10 cellular contexts compared by ENCODE assay signal in the genomic region with DNA sequence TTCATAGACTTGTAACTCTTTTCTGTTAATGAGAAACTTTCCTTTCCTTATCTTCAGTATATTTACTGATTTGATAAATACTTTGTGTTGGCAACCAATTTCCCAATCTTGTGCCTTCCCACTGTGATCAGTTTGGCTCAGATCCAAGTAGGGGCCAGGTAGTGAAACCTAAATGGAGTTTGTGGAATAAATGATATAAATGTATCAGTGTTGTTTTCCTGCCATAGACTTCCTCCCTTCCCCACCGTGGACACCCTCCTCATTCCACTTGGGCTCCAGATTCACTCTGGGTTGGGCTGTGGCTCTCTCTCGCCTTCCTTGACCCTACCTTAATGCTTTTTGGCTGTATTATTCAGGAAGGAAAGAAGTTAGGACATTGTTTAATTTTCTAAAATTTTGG. TPM values are rescaled to one million over a fixed set of nuclear protein-coding genes. Genes with fewer than 3 reads are reported as not detected.
A peak's percentile ranks its signal among the peaks of the same experiment; 100 is the strongest.
DNase-seq lines count a peak whose midpoint lies in the region; ATAC-seq and TF ChIP-seq lines count a peak whose summit lies in the region.
"Had no signal": no experiment of that assay in that cellular context is flagged by ENCODE, and none has a peak within 500 bp of the region (broad histone marks: within the 10 kb centered on the region; RNA-seq: fewer than 3 reads in every experiment).

No MANE protein-coding gene starts in this region.

- H3K4me3 Mint-ChIP-seq in effector memory CD8-positive, alpha-beta T cell: peak overlapping the region; percentile 2 to 99

- H3K9me3 ChIP-seq in DOHH2 (ENCODE audit: control insufficient read depth, insufficient read depth, low read length) (peaks cover 8% of the 10 kb centered on the region; the same call in 1 of the 2 replicates), neuron (ENCODE audit: low read length) (peaks cover 3% of the 10 kb centered on the region), tibial artery (no peaks in the 10 kb centered on the region)

- H3K27ac Mint-ChIP-seq in effector memory CD8-positive, alpha-beta T cell: peak overlapping the region; percentile 18 to 88

- H3K36me3 ChIP-seq in DOHH2 (ENCODE audit: control insufficient read depth, low read length) (peaks cover 8% of the 10 kb centered on the region), neuron (ENCODE audit: insufficient read depth, low read length) (no peaks in the 10 kb centered on the region), tibial artery (no peaks in the 10 kb centered on the region)

- intact Hi-C loops in tibial artery (cut with DNase I; ENCODE audit: low total_unique reads): loop anchor here (10.0 kb wide), 2 partner anchors 96 to 126 kb away; partner anchors contain the start of genes NKAPL, ZKSCAN4 and ZSCAN9

- H3F3A ChIP-seq in DOHH2 (ENCODE audit: control insufficient read depth, insufficient read depth): no peaks in the 10 kb centered on the region

- H3K4me1 Mint-ChIP-seq in effector memory CD8-positive, alpha-beta T cell (ENCODE audit: low read depth in 2 of 2): peaks cover 30 to 34% of the 10 kb centered on the region in 2 donors

- peaks cover 5 to 15% of the 10 kb centered on the region in 2 donors for H3K27me3 Mint-ChIP-seq in effector memory CD8-positive, alpha-beta T cell

- peak overlapping the region; percentile 68 for H3K4me2 ChIP-seq in DOHH2 (ENCODE audit: low read length)

- no peak overlapping the region for H2AFZ ChIP-seq in neuron (ENCODE audit: low read depth, low read length)

- H3K27me3 ChIP-seq in DOHH2 (ENCODE audit: control insufficient read depth, low read length) (no peaks in the 10 kb centered on the region), neuron (ENCODE audit: insufficient read depth, low read length) (peaks cover 5% of the 10 kb centered on the region), tibial artery (no peaks in the 10 kb centered on the region)

- no peaks in the 10 kb centered on the region for H3K9me2 ChIP-seq in DOHH2 (replicated peaks; ENCODE audit: control insufficient read depth, low read length)

- H3K36me3 Mint-ChIP-seq in effector memory CD8-positive, alpha-beta T cell (ENCODE audit: insufficient read depth): peaks cover 8% of the 10 kb centered on the region

- no peaks in the 10 kb centered on the region for H3K9me3 Mint-ChIP-seq in effector memory CD8-positive, alpha-beta T cell

- H4K20me1 ChIP-seq in DOHH2 (ENCODE audit: control insufficient read depth, insufficient read depth, low read depth, low read length): no peaks in the 10 kb centered on the region

- H3K4me3 ChIP-seq in DOHH2 (ENCODE audit: low read length) (peak overlapping the region; percentile 82), neuron (ENCODE audit: low read length) (peak overlapping the region; percentile 94), tibial artery (peak overlapping the region in 1 of 2 donors; percentile 66)

- H3K4me1 ChIP-seq in DOHH2 (ENCODE audit: control insufficient read depth, low read length) (peaks cover 27% of the 10 kb centered on the region), neuron (ENCODE audit: insufficient read depth, low read length) (peaks cover 16% of the 10 kb centered on the region), tibial artery (peaks cover 0 to 24% (median 21%) of the 10 kb centered on the region in 4 donors)

- H3K27ac ChIP-seq in DOHH2 (ENCODE audit: low read depth, low read length): no peak overlapping the region
- no peak overlapping the region for H3K27ac ChIP-seq in tibial artery

- TF ChIP-seq CTCF in DOHH2 (IDR thresholded peaks at IDR 0.05; ENCODE audit: low read depth, low read length, poor library complexity, severe bottlenecking) (no peak), tibial artery (IDR thresholded peaks at IDR 0.05) (no peak)

- H3K79me2 ChIP-seq in DOHH2 (ENCODE audit: control insufficient read depth, low read length): peaks cover 41% of the 10 kb centered on the region

- no peak for ATAC-seq in effector memory CD8-positive, alpha-beta T cell (replicated peaks)
- ATAC-seq in HG03520 (IDR thresholded peaks at IDR 0.05; ENCODE audit: unreplicated experiment) (no peak), GM18517 (IDR thresholded peaks at IDR 0.05; ENCODE audit: unreplicated experiment) (no peak)

- peak; percentile 13 for DNase-seq in M059J (ENCODE audit: low read depth)
- no peak for DNase-seq in effector memory CD8-positive, alpha-beta T cell
- DNase-seq in Kasumi-1 (lab: John Stamatoyannopoulos, UW): no peak
- DNase-seq in tibial artery: no peak
- DNase-seq: NCI-H774; stimulated activated CD4-positive, alpha-beta T cell treated with anti-CD3 and anti-CD28 coated beads, Interleukin-4, amount 100 ng/mL, for 1 hour had no signal

RNA-seq across cellular contexts. Expression of gene ZKSCAN3, which starts 1.3 kb away (rescaled TPM):
- 4.6 and 8.1 TPM in 2 replicates for total RNA-seq in M059J (2014; rRNA removed; shearing (Covaris generic))

RNA-seq across cellular contexts. Expression of gene ZSCAN31, which starts 15.1 kb away (rescaled TPM):
- total RNA-seq in M059J (2014; rRNA removed; shearing (Covaris generic)): 19.7 and 20.4 TPM in 2 replicates

RNA-seq across cellular contexts. Expression of gene ZSCAN12, which starts 48.5 kb away (rescaled TPM):
- 4.1 and 6.3 TPM in 2 replicates for total RNA-seq in M059J (2014; rRNA removed; shearing (Covaris generic))
